19 cellular contexts compared by ENCODE assay signal in genomic region chr11:130801287-130802146, GRCh38.
DNase-seq lines count a peak whose midpoint lies in the region; ATAC-seq and TF ChIP-seq lines count a peak whose summit lies in the region.
"Had no signal": no experiment of that assay in that cellular context is flagged by ENCODE, and none has a peak within 500 bp of the region (broad histone marks: within the 10 kb centered on the region; RNA-seq: fewer than 3 reads in every experiment).

No MANE protein-coding gene starts in this region.

- H3K9me3 ChIP-seq in fibroblast of lung (ENCODE audit: control insufficient read depth, insufficient read depth, low read depth, low read length): no peaks in the 10 kb centered on the region
- H3K9me3 ChIP-seq in WERI-Rb-1 (ENCODE audit: severe bottlenecking): no peaks in the 10 kb centered on the region
- H3K9me3 ChIP-seq in endodermal cell (ENCODE audit: control insufficient read depth, low read length): no peaks in the 10 kb centered on the region
- H3K9me3 ChIP-seq: BE2C had no signal

- H3K9ac ChIP-seq in fibroblast of lung (ENCODE audit: insufficient read depth, low read length) (no peak overlapping the region), endodermal cell (ENCODE audit: extremely low read depth, low read length, poor library complexity, severe bottlenecking) (no peak overlapping the region)
- H3K9ac ChIP-seq: KMS-11 had no signal

- no peaks in the 10 kb centered on the region for H4K20me1 ChIP-seq in fibroblast of lung (ENCODE audit: control insufficient read depth, extremely low read depth, insufficient read depth, low read length)

- no peaks in the 10 kb centered on the region for H3K27me3 ChIP-seq in fibroblast of lung (ENCODE audit: control insufficient read depth, insufficient read depth, low read length)
- H3K27me3 ChIP-seq in WERI-Rb-1 (ENCODE audit: insufficient read depth, low read depth, severe bottlenecking): no peaks in the 10 kb centered on the region
- H3K27me3 ChIP-seq in endodermal cell (ENCODE audit: control insufficient read depth, insufficient read depth, low read length, poor library complexity, severe bottlenecking): no peaks in the 10 kb centered on the region
- H3K27me3 ChIP-seq: BE2C had no signal

- TF ChIP-seq CTCF in fibroblast of lung (conservative IDR thresholded peaks at IDR 0.05 in 1 of 2, IDR thresholded peaks at IDR 0.05 in 1 of 2; ENCODE audit: low read depth in 1 of 2, low read length in 2 of 2) (no peak), osteocyte (IDR thresholded peaks at IDR 0.05) (no peak), WERI-Rb-1 (IDR thresholded peaks at IDR 0.05; ENCODE audit: low read depth, low read length) (no peak), endodermal cell (conservative IDR thresholded peaks at IDR 0.05) (no peak)

- H3K4me2 ChIP-seq in fibroblast of lung (ENCODE audit: extremely low read depth, insufficient read depth, low read length): no peak overlapping the region
- H3K4me2 ChIP-seq: KMS-11 had no signal

- H3K4me1 ChIP-seq in fibroblast of lung (ENCODE audit: control insufficient read depth, extremely low read depth, insufficient read depth, low read length) (peaks cover 5% of the 10 kb centered on the region), endodermal cell (ENCODE audit: control insufficient read depth, insufficient read depth, low read length) (no peaks in the 10 kb centered on the region)
- H3K4me1 ChIP-seq: BE2C had no signal

- no peaks in the 10 kb centered on the region for H3K36me3 Mint-ChIP-seq in osteocyte (ENCODE audit: unreplicated experiment)
- no peaks in the 10 kb centered on the region for H3K36me3 Mint-ChIP-seq in activated T-helper 2 cell treated with anti-CD3 and anti-CD28 coated beads, Interferon-gamma antibody, Interleukin-2, Interleukin-4, amounts not matched to agents 10 μg/mL and 5 μg/mL and 100 μg/mL, durations not matched to agents 14 hours and 24 hours and 36 hours (ENCODE audit: low read depth)
- no peaks in the 10 kb centered on the region for H3K36me3 Mint-ChIP-seq in endodermal cell (ENCODE audit: low read depth)

- no peaks in the 10 kb centered on the region for H3K79me2 ChIP-seq in fibroblast of lung (ENCODE audit: control insufficient read depth, insufficient read depth, low read length)

- ATAC-seq in HG03439 (IDR thresholded peaks at IDR 0.05; ENCODE audit: unreplicated experiment): no peak
- ATAC-seq: right cardiac atrium had no signal

- peak overlapping the region; percentile 23 for H3K27ac Mint-ChIP-seq in osteocyte (ENCODE audit: unreplicated experiment)
- no peak overlapping the region for H3K27ac Mint-ChIP-seq in activated T-helper 2 cell treated with anti-CD3 and anti-CD28 coated beads, Interferon-gamma antibody, Interleukin-2, Interleukin-4, amounts not matched to agents 10 μg/mL and 5 μg/mL and 100 μg/mL, durations not matched to agents 14 hours and 24 hours and 36 hours
- H3K27ac Mint-ChIP-seq in endodermal cell: no peak overlapping the region
- H3K27ac Mint-ChIP-seq: T-helper 1 cell treated with Interleukin-12 subunit alpha and Interleukin-12 subunit beta and Interleukin-4 antibody, amounts not matched to agents 30 μg/mL and 1 μg/mL, for 36 hours had no signal

- no peaks in the 10 kb centered on the region for H3K36me3 ChIP-seq in fibroblast of lung (ENCODE audit: control insufficient read depth, insufficient read depth, low read length)
- H3K36me3 ChIP-seq in WERI-Rb-1: no peaks in the 10 kb centered on the region
- H3K36me3 ChIP-seq in endodermal cell (ENCODE audit: control insufficient read depth, insufficient read depth, low read length): no peaks in the 10 kb centered on the region
- H3K36me3 ChIP-seq: BE2C had no signal

- no peak overlapping the region for H3K4me3 ChIP-seq in fibroblast of lung (replicated peaks in 1 of 4; ENCODE audit: control extremely low read depth in 1 of 4, insufficient read depth in 1 of 4, low read depth in 3 of 4, low read length in 4 of 4)
- no peak overlapping the region for H3K4me3 ChIP-seq in WERI-Rb-1 (ENCODE audit: low read depth, low read length)
- H3K4me3 ChIP-seq in endodermal cell (ENCODE audit: low read length): no peak overlapping the region

- H2AFZ ChIP-seq in fibroblast of lung (ENCODE audit: low read length): no peak overlapping the region

- no peak overlapping the region for H3K27ac ChIP-seq in fibroblast of lung (ENCODE audit: insufficient read depth, low read length)
- no peak overlapping the region for H3K27ac ChIP-seq in WERI-Rb-1
- H3K27ac ChIP-seq in endodermal cell (ENCODE audit: low read depth, low read length): no peak overlapping the region
- H3K27ac ChIP-seq: KMS-11 had no signal

- H3K27me3 Mint-ChIP-seq in osteocyte (ENCODE audit: unreplicated experiment): no peaks in the 10 kb centered on the region
- H3K27me3 Mint-ChIP-seq in activated T-helper 2 cell treated with anti-CD3 and anti-CD28 coated beads, Interferon-gamma antibody, Interleukin-2, Interleukin-4, amounts not matched to agents 10 μg/mL and 5 μg/mL and 100 μg/mL, durations not matched to agents 14 hours and 24 hours and 36 hours (ENCODE audit: low read depth): peaks cover 3% of the 10 kb centered on the region
- H3K27me3 Mint-ChIP-seq in endodermal cell (ENCODE audit: insufficient read depth): peaks cover 1% of the 10 kb centered on the region

- DNase-seq in ELR (ENCODE audit: low read depth): peak; percentile 75
- DNase-seq in NCI-H69 (lab: John Stamatoyannopoulos, UW): peak; percentile 62
- DNase-seq in fibroblast of lung (ENCODE audit: low read depth in 2 of 2): peak; percentile 39 to 92
- no peak for DNase-seq in osteocyte (ENCODE audit: extremely low spot score, unreplicated experiment)
- DNase-seq in WERI-Rb-1: no peak
- DNase-seq in activated T-helper 2 cell treated with anti-CD3 and anti-CD28 coated beads, Interferon-gamma antibody, Interleukin-2, Interleukin-4, amounts not matched to agents 10 μg/mL and 5 μg/mL and 100 μg/mL, durations not matched to agents 14 hours and 24 hours and 36 hours (ENCODE audit: low spot score): no peak
- no peak for DNase-seq in endodermal cell
- DNase-seq: activated effector memory CD4-positive, alpha-beta T cell treated with Interleukin-2 at 50 U/mL for 16 hours; amygdala; BE2C; DMS153; NCI-H1436 treated with DMSO at 0.1 percent for 48 hours; NCI-H2227 treated with DMSO at 0.1 percent for 48 hours; right cardiac atrium; SHP77; stimulated activated CD4-positive, alpha-beta T cell treated with anti-CD3 and anti-CD28 coated beads, Interleukin-2, amount 100 ng/mL, for 48 hours had no signal

- H3K9me3 Mint-ChIP-seq in osteocyte (ENCODE audit: unreplicated experiment): peaks cover 7% of the 10 kb centered on the region
- no peaks in the 10 kb centered on the region for H3K9me3 Mint-ChIP-seq in activated T-helper 2 cell treated with anti-CD3 and anti-CD28 coated beads, Interferon-gamma antibody, Interleukin-2, Interleukin-4, amounts not matched to agents 10 μg/mL and 5 μg/mL and 100 μg/mL, durations not matched to agents 14 hours and 24 hours and 36 hours
- peaks cover 13% of the 10 kb centered on the region for H3K9me3 Mint-ChIP-seq in endodermal cell
- H3K9me3 Mint-ChIP-seq: T-helper 1 cell treated with Interleukin-12 subunit alpha and Interleukin-12 subunit beta and Interleukin-4 antibody, amounts not matched to agents 30 μg/mL and 1 μg/mL, for 36 hours had no signal

- peaks cover 30% of the 10 kb centered on the region for H3K4me1 Mint-ChIP-seq in osteocyte (ENCODE audit: unreplicated experiment)
- H3K4me1 Mint-ChIP-seq in activated T-helper 2 cell treated with anti-CD3 and anti-CD28 coated beads, Interferon-gamma antibody, Interleukin-2, Interleukin-4, amounts not matched to agents 10 μg/mL and 5 μg/mL and 100 μg/mL, durations not matched to agents 14 hours and 24 hours and 36 hours (ENCODE audit: low read depth): no peaks in the 10 kb centered on the region
- peaks cover 12% of the 10 kb centered on the region for H3K4me1 Mint-ChIP-seq in endodermal cell

- H3K4me3 Mint-ChIP-seq in osteocyte (ENCODE audit: unreplicated experiment) (no peak overlapping the region), endodermal cell (no peak overlapping the region)
- no peak overlapping the region for H3K4me3 Mint-ChIP-seq in activated T-helper 2 cell treated with anti-CD3 and anti-CD28 coated beads, Interferon-gamma antibody, Interleukin-2, Interleukin-4, amounts not matched to agents 10 μg/mL and 5 μg/mL and 100 μg/mL, durations not matched to agents 14 hours and 24 hours and 36 hours (ENCODE audit: low read depth)
- H3K4me3 Mint-ChIP-seq: T-helper 1 cell treated with Interleukin-12 subunit alpha and Interleukin-12 subunit beta and Interleukin-4 antibody, amounts not matched to agents 30 μg/mL and 1 μg/mL, for 36 hours had no signal

- intact Hi-C loops in activated T-helper 2 cell treated with anti-CD3 and anti-CD28 coated beads, Interferon-gamma antibody, Interleukin-2, Interleukin-4, amounts not matched to agents 10 μg/mL and 5 μg/mL and 100 μg/mL, durations not matched to agents 14 hours and 24 hours and 36 hours (cut with micrococcal nuclease): no loop called here

- 93 to 97% methylated on average over 3 to 7 of the region's 7 CpGs for WGBS in endodermal cell (ENCODE audit: insufficient coverage in 1 of 2, insufficient read length in 1 of 2), 2 experiments

Comparison
In these comparisons a context has a peak if more than half of its experiments do, and no peak if none do; other contexts are left out.
1. DNase-seq: peak in ELR (single experiment), NCI-H69 (single experiment) and fibroblast of lung (2 of 2); none in osteocyte (single experiment), WERI-Rb-1 (single experiment), activated T-helper 2 cell treated with anti-CD3 and anti-CD28 coated beads, Interferon-gamma antibody, Interleukin-2, Interleukin-4, amounts not matched to agents 10 μg/mL and 5 μg/mL and 100 μg/mL, durations not matched to agents 14 hours and 24 hours and 36 hours (single experiment) and endodermal cell (single experiment).